Comparison of ENCODE assay signal across 22 cellular contexts in the genomic region with DNA sequence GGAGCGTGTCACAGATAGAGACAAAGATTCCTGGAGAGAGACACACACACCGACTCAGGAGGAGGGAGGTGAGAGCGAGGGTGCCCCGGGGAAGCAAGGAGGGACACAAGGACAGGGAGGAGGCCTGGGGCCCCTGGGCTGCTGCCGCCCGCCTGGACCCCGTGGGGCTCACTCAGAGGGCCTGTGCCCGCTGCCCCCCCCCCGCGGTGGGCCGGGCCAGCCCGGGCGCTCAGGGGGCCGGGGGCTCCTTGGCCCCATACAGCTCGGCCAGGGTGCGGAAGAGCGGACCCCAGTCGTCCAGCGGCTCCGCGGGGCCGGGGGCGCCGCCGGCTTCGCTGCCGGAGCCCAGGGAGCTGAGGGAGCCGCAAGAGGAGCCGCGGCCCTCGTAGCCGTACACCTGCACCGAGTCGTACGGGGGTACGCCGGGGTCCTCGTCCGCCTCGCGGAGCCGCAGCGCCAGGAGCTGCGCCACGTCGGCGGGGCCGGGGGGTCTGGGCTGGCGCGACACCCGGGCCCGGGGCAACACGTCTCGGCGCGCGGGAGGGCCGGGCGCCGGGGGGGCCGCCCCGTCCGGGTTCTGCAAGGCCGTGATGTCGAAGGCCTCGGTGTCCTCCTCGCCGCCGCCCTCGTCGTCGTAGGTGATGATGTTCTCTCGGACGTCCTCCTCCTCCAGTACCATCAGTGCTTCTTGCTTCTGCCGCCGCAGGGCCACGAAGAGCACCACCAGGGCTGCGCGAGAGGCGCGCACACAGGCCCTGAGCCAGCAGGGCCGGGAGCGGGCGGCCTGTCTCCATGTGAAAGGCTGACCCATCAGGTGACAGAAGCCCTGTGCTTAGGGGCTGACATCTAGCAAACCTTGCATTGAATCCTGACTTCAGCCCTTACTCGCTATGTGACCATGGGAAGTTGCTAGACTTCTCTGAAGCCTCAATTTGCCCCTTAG. TPM values are rescaled to one million over a fixed set of nuclear protein-coding genes. Genes with fewer than 3 reads are reported as not detected.
"Had no signal": no experiment of that assay in that cellular context is flagged by ENCODE, and none has a peak within 500 bp of the region (broad histone marks: within the 10 kb centered on the region; RNA-seq: fewer than 3 reads in every experiment).

No MANE protein-coding gene starts in this region.

- DNase-seq: activated CD4-positive, alpha-beta T cell treated with anti-CD3 and anti-CD28 coated beads for 48 hours; activated naive CD4-positive, alpha-beta T cell treated with anti-CD3 and anti-CD28 coated beads, Interleukin-2, amount 10 ng/mL, durations not matched to agents 7 days and 5 days; activated T-cell treated with anti-CD3 and anti-CD28 coated beads for 4 hours; caudate nucleus; colonic mucosa; effector memory CD4-positive, alpha-beta T cell; naive thymus-derived CD4-positive, alpha-beta T cell; SJCRH30; stimulated activated CD4-positive, alpha-beta T cell treated with anti-CD3 and anti-CD28 coated beads, Interleukin-12 subunit alpha, Interleukin-12 subunit beta, amount 100 ng/mL, for 4 hours; stimulated activated naive CD4-positive, alpha-beta T cell treated with Interleukin-2 at 50 U/mL for 16 hours; T1000 had no signal

- H3K27me3 ChIP-seq: colonic mucosa, SJCRH30 had no signal

- H3K27ac ChIP-seq: colonic mucosa, prostate gland, SJCRH30, thoracic aorta had no signal

- H3K4me1 Mint-ChIP-seq: activated naive CD4-positive, alpha-beta T cell treated with anti-CD3 and anti-CD28 coated beads, Interleukin-2, amount 10 ng/mL, durations not matched to agents 7 days and 5 days had no signal

- H3K4me1 ChIP-seq: colonic mucosa, prostate gland, SJCRH30 had no signal

- H3K36me3 ChIP-seq: colonic mucosa, prostate gland, thoracic aorta had no signal

- H3K27ac Mint-ChIP-seq: activated naive CD4-positive, alpha-beta T cell treated with anti-CD3 and anti-CD28 coated beads, Interleukin-2, amount 10 ng/mL, durations not matched to agents 7 days and 5 days; activated T-helper 2 cell treated with anti-CD3 and anti-CD28 coated beads, Interferon-gamma antibody, Interleukin-2, Interleukin-4, amounts not matched to agents 10 μg/mL and 5 μg/mL and 100 μg/mL, durations not matched to agents 14 hours and 24 hours and 36 hours had no signal

- ATAC-seq: naive thymus-derived CD4-positive, alpha-beta T cell; sciatic nerve had no signal

- H3K9me3 Mint-ChIP-seq: activated naive CD4-positive, alpha-beta T cell treated with anti-CD3 and anti-CD28 coated beads, Interleukin-2, amount 10 ng/mL, durations not matched to agents 7 days and 5 days; activated T-helper 2 cell treated with anti-CD3 and anti-CD28 coated beads, Interferon-gamma antibody, Interleukin-2, Interleukin-4, amounts not matched to agents 10 μg/mL and 5 μg/mL and 100 μg/mL, durations not matched to agents 14 hours and 24 hours and 36 hours had no signal

- H3K4me3 Mint-ChIP-seq: activated naive CD4-positive, alpha-beta T cell treated with anti-CD3 and anti-CD28 coated beads, Interleukin-2, amount 10 ng/mL, durations not matched to agents 7 days and 5 days; naive thymus-derived CD4-positive, alpha-beta T cell had no signal

- FAIRE-seq: keratinocyte, urothelium cell line had no signal

- H3K9me3 ChIP-seq: colonic mucosa, prostate gland, SJCRH30, thoracic aorta had no signal

- H3K36me3 Mint-ChIP-seq: activated naive CD4-positive, alpha-beta T cell treated with anti-CD3 and anti-CD28 coated beads, Interleukin-2, amount 10 ng/mL, durations not matched to agents 7 days and 5 days had no signal

- H3K4me3 ChIP-seq: colonic mucosa, prostate gland, SJCRH30, thoracic aorta had no signal

RNA-seq across cellular contexts. Expression of gene PSMB11, which starts 6.0 kb away (rescaled TPM):
- total RNA-seq: activated CD8-positive, alpha-beta memory T cell treated with anti-CD3 and anti-CD28 coated beads for 36 hours; activated T-helper 2 cell treated with anti-CD3 and anti-CD28 coated beads, Interferon-gamma antibody, Interleukin-2, Interleukin-4, amounts not matched to agents 10 μg/mL and 5 μg/mL and 100 μg/mL, durations not matched to agents 14 hours and 24 hours and 36 hours; colonic mucosa; epithelial cell of proximal tubule; lung microvascular endothelial cell; mononuclear cell; prostate gland; sciatic nerve; SJCRH30; thoracic aorta had no signal
- polyA plus RNA-seq: adipose tissue, keratinocyte had no signal
